Comparison of ENCODE assay signal across 30 cellular contexts in genomic region chr18:25866331-25866730, GRCh38.
"Had no signal": no experiment of that assay in that cellular context is flagged by ENCODE, and none has a peak within 500 bp of the region (broad histone marks: within the 10 kb centered on the region; RNA-seq: fewer than 3 reads in every experiment).

No MANE protein-coding gene starts in this region.

- H3K27ac ChIP-seq: adrenal gland, ascending aorta, body of pancreas, brain microvascular endothelial cell, breast epithelium, cardiac muscle cell had no signal

- H3K4me3 ChIP-seq: adrenal gland, ascending aorta, body of pancreas, breast epithelium, cardiac muscle cell had no signal

- DNase-seq: activated effector memory CD4-positive, alpha-beta T cell treated with anti-CD3 and anti-CD28 coated beads, Interleukin-2, amount 50 U/mL, for 16 hours; activated effector memory CD4-positive, alpha-beta T cell treated with Interleukin-2 at 50 U/mL for 16 hours; activated gamma-delta T cell; activated gamma-delta T cell treated with Interleukin-2 at 50 U/mL for 16 hours; activated naive CD4-positive, alpha-beta T cell; activated naive CD4-positive, alpha-beta T cell treated with anti-CD3 and anti-CD28 coated beads for 36 hours; activated naive CD4-positive, alpha-beta T cell treated with anti-CD3 and anti-CD28 coated beads, Interleukin-2, amount 10 ng/mL, durations not matched to agents 7 days and 5 days; activated naive CD4-positive, alpha-beta T cell treated with anti-CD3 and anti-CD28 coated beads, Interleukin-2, amount 50 U/mL, for 16 hours; activated naive CD4-positive, alpha-beta T cell treated with Interleukin-2 at 50 U/mL for 16 hours; activated naive CD8-positive, alpha-beta T cell treated with anti-CD3 and anti-CD28 coated beads for 36 hours; activated naive CD8-positive, alpha-beta T cell treated with anti-CD3 and anti-CD28 coated beads, Interleukin-2, amount 10 ng/mL, durations not matched to agents 7 days and 5 days; activated naive CD8-positive, alpha-beta T cell treated with anti-CD3 and anti-CD28 coated beads, Interleukin-2, amount 50 U/mL, for 24 hours; activated T-cell treated with anti-CD3 and anti-CD28 coated beads, Interleukin-2, amount 50 U/mL, for 1 hour; activated T-cell treated with anti-CD3 and anti-CD28 coated beads, Interleukin-2, amount 50 U/mL, for 24 hours; activated T-cell treated with anti-CD3 and anti-CD28 coated beads, Interleukin-2, amount 50 U/mL, for 4 hours; activated T-cell treated with anti-CD3 and anti-CD28 coated beads, Interleukin-2, amount 50 U/mL, for 48 hours; activated T-cell treated with anti-CD3 and anti-CD28 coated beads, Interleukin-2, amount 50 U/mL, for 72 hours; adrenal gland; amniotic stem cell; amygdala; anterior cingulate cortex; aorta; body of pancreas; brain microvascular endothelial cell; caudate nucleus; central memory CD4-positive, alpha-beta T cell; cerebellar nuclear complex had no signal

- H3K36me3 ChIP-seq: adrenal gland, ascending aorta, brain microvascular endothelial cell, breast epithelium, cardiac muscle cell had no signal

- H3K9me3 ChIP-seq: adrenal gland, ascending aorta, body of pancreas, breast epithelium had no signal

- H3K4me1 ChIP-seq: adrenal gland, ascending aorta, body of pancreas, breast epithelium had no signal

- H3K27me3 ChIP-seq: adrenal gland, ascending aorta, body of pancreas, brain microvascular endothelial cell, breast epithelium, cardiac muscle cell had no signal
